In genomic region chr17:75411328-75412067, GRCh38 we compare ENCODE assay signal across 1 cellular context.
TF ChIP-seq lines count a peak whose summit lies in the region.

No MANE protein-coding gene starts in this region.

TF ChIP-seq in IMR-90, 13 proteins besides CTCF, POLR2A, EP300 and RAD21:
- TF ChIP-seq RCOR1 (IDR thresholded peaks at IDR 0.05; ENCODE audit: insufficient replicate concordance, low read length) (no peak), MAZ (IDR thresholded peaks at IDR 0.05; ENCODE audit: borderline replicate concordance, low read depth, low read length) (no peak), USF2 (IDR thresholded peaks at IDR 0.05; ENCODE audit: low read depth, low read length) (no peak), MXI1 (IDR thresholded peaks at IDR 0.05; ENCODE audit: borderline replicate concordance, low read depth, low read length) (no peak), RFX5 (IDR thresholded peaks at IDR 0.05; ENCODE audit: low read depth, low read length) (no peak), ELK1 (IDR thresholded peaks at IDR 0.05; ENCODE audit: borderline replicate concordance, low read depth, low read length) (no peak), CEBPB (IDR thresholded peaks at IDR 0.05; ENCODE audit: low read depth, low read length) (no peak), MAFK (IDR thresholded peaks at IDR 0.05; ENCODE audit: low read depth, low read length) (no peak), SMC3 (IDR thresholded peaks at IDR 0.05; ENCODE audit: low read depth, low read length) (no peak), CHD1 (IDR thresholded peaks at IDR 0.05; ENCODE audit: low read depth, low read length) (no peak), FOS (IDR thresholded peaks at IDR 0.05; ENCODE audit: low read depth, low read length) (no peak), BHLHE40 (IDR thresholded peaks at IDR 0.05; ENCODE audit: low read depth, low read length) (no peak), NFE2L2 (IDR thresholded peaks at IDR 0.05; ENCODE audit: low read depth, low read length) (no peak)
